Comparison of ENCODE assay signal across 18 cellular contexts in genomic region chr18:9741461-9741820, GRCh38. TPM values are rescaled to one million over a fixed set of nuclear protein-coding genes. Genes with fewer than 3 reads are reported as not detected.
A peak's percentile ranks its signal among the peaks of the same experiment; 100 is the strongest.
DNase-seq lines count a peak whose midpoint lies in the region; TF ChIP-seq lines count a peak whose summit lies in the region.
"Had no signal": no experiment of that assay in that cellular context is flagged by ENCODE, and none has a peak within 500 bp of the region (broad histone marks: within the 10 kb centered on the region; RNA-seq: fewer than 3 reads in every experiment).

No MANE protein-coding gene starts in this region.

- H3K9ac ChIP-seq in HUES6 (ENCODE audit: low read length) = peak overlapping the region; percentile 42

- H3K36me3 ChIP-seq in HUES6 (ENCODE audit: control insufficient read depth, insufficient read depth, low read length) (no peaks in the 10 kb centered on the region), mesodermal cell (ENCODE audit: control insufficient read depth, insufficient read depth, low read length) (peaks cover 34% of the 10 kb centered on the region), testis (ENCODE audit: low read depth, missing control alignments) (no peaks in the 10 kb centered on the region)
- H3K36me3 ChIP-seq: BE2C, cardiac muscle cell, heart left ventricle, Peyer's patch had no signal

- H3K27ac ChIP-seq in HUES6 (ENCODE audit: low read depth, low read length) = peak overlapping the region; percentile 68
- peak overlapping the region; percentile 72 for H3K27ac ChIP-seq in caudate nucleus (ENCODE audit: low read depth, low read length)
- H3K27ac ChIP-seq in mesodermal cell (ENCODE audit: low read depth, low read length, severe bottlenecking) = peak overlapping the region; percentile 98
- H3K27ac ChIP-seq in testis = peak overlapping the region; percentile 19 to 31
- H3K27ac ChIP-seq: cardiac muscle cell, Peyer's patch had no signal

- H3K4me3 ChIP-seq in HUES6 (ENCODE audit: low read depth, low read length) (no peak overlapping the region; the same call in 1 of the 2 replicates), mesodermal cell (ENCODE audit: extremely low read depth, insufficient read depth, low read length, poor library complexity, severe bottlenecking) (no peak overlapping the region), testis (no peak overlapping the region)
- H3K4me3 ChIP-seq: cardiac muscle cell, Peyer's patch had no signal

- intact Hi-C loops in testis (cut with DNase I; ENCODE audit: low total_unique reads) = no loop called here

- H3K9me3 ChIP-seq in HUES6 (ENCODE audit: control insufficient read depth, insufficient read depth, low read depth, low read length) (no peaks in the 10 kb centered on the region), mesodermal cell (ENCODE audit: control insufficient read depth, low read length) (peaks cover 4% of the 10 kb centered on the region), testis (no peaks in the 10 kb centered on the region)
- H3K9me3 ChIP-seq: BE2C, heart left ventricle, Peyer's patch had no signal

- no peak for TF ChIP-seq POLR2A in testis (IDR thresholded peaks at IDR 0.05)

- no peaks in the 10 kb centered on the region for H3K27me3 ChIP-seq in HUES6 (ENCODE audit: control insufficient read depth, insufficient read depth, low read length)
- H3K27me3 ChIP-seq in testis = no peaks in the 10 kb centered on the region
- H3K27me3 ChIP-seq: BE2C, cardiac muscle cell, heart left ventricle, Peyer's patch had no signal

- no peak for DNase-seq in caudate nucleus (lab: John Stamatoyannopoulos, UW)
- DNase-seq in testis = no peak
- no peak for DNase-seq in dedifferentiated amniotic fluid mesenchymal stem cell (ENCODE audit: extremely low spot score)
- DNase-seq in NCI-H1436 (lab: John Stamatoyannopoulos, UW) = no peak
- no peak for DNase-seq in HuH-7 (ENCODE audit: low spot score)
- DNase-seq in NCI-H1417 (lab: John Stamatoyannopoulos, UW) = no peak
- DNase-seq: activated CD4-positive, alpha-beta T cell treated with anti-CD3 and anti-CD28 coated beads for 1 hour; DMS79; naive B cell; NCI-H1694 treated with DMSO at 0.1 percent for 48 hours; NCI-H526; stimulated activated naive CD4-positive, alpha-beta T cell had no signal

- 82 to 90% methylated on average over 6 to 7 of the region's 7 CpGs for WGBS in mesodermal cell (ENCODE audit: insufficient coverage in 2 of 2), 2 experiments
- WGBS in testis, 2 donors = 86 to 91% methylated on average over 3 to 7 of the region's 7 CpGs

- H3K4me1 ChIP-seq in HUES6 (ENCODE audit: control insufficient read depth, insufficient read depth, low read length) (peaks cover 46% of the 10 kb centered on the region), mesodermal cell (ENCODE audit: control insufficient read depth, insufficient read depth, low read length, poor library complexity, severe bottlenecking) (peaks cover 56% of the 10 kb centered on the region), testis (peaks cover 20% of the 10 kb centered on the region)
- H3K4me1 ChIP-seq: BE2C had no signal

- no peak for TF ChIP-seq CTCF in testis (IDR thresholded peaks at IDR 0.05)

RNA-seq across cellular contexts. Expression of gene RAB31, which starts 33.3 kb away (rescaled TPM):
- polyA plus RNA-seq in mesodermal cell (2013, experiment 1 of 2) = 114 TPM
- 117 TPM for polyA plus RNA-seq in mesodermal cell (2013, experiment 2 of 2)
- total RNA-seq in testis = 100 to 1,000 TPM in 1 of 2 donors, 10 to 100 TPM in 1; 75.9 to 110 TPM
- polyA plus RNA-seq in testis (ENCODE audit: insufficient read depth, low read depth, low replicate concordance) = 81.5 TPM

Comparison
In these comparisons a context has a peak if more than half of its experiments do, and no peak if none do; other contexts are left out.
1. H3K27ac ChIP-seq: peak in every context shown above with its lines; median percentile 98 in mesodermal cell; 72 in caudate nucleus; 68 in HUES6; 25 in testis.